In the genomic region with DNA sequence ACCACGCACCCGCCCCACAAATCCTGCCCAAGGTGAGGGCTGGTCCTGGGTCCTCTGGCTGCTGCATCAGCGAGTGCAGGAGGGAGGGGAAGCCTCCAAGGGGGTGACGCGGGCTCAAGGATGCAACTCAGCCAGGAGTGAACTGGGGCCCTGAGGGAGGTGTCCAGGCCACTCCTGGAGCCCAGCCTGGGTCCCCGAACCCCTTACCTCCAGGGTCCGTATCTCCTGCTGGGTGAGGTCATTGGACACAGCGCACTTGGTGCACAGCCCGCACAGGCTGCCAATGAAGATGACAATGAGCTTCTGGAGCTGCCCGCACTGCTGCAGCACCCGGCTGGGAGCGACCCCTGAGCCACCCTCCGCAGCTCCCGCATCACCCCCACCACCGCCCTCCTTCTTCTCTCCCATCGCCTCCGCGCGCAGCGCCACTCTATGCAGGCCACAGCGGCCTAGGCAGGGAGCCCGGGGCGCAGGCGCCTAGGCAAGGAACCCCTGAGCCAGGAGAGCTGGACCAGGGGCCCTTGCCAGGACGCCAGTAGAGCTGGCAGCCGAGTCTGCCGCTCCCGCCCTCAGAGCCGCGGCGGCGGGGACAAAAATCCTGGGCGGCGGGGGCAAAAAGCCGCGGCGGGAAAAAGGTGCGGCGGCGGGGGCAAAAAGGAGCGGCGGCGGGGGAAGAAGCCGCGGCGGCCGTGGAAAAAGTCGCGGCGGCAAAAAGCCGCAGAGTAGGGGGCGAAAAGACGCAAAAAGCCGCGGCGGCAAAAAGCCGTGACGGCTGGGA, we compare ENCODE assay signal across 8 cellular contexts.
DNase-seq lines count a peak whose midpoint lies in the region; TF ChIP-seq lines count a peak whose summit lies in the region.
"Not testable (repeated sequence)": the region's sequence is repeated elsewhere in the genome, so short reads cannot be mapped to it uniquely, and the experiment has no call there.

No MANE protein-coding gene starts in this region.

- DNase-seq in AG08395 (ENCODE audit: low spot score) (peak; percentile 0), H7 (peak; percentile 2), NT2/D1 (ENCODE audit: low read depth, low spot score) (peak; percentile 1), head of caudate nucleus (peak in 40 of 42 donors; percentile 41 to 84 (median 64)), inferior parietal cortex (ENCODE audit: extremely low spot score) (peak; percentile 39), pons (ENCODE audit: low spot score) (peak; percentile 5)
- not testable (repeated sequence) for DNase-seq in brain microvascular endothelial cell; suprapubic skin (ENCODE audit: low spot score in 2 of 2)

- not testable (repeated sequence) for TF ChIP-seq CTCF in brain microvascular endothelial cell (IDR thresholded peaks at IDR 0.05; ENCODE audit: low read depth, low read length, missing control alignments); suprapubic skin (IDR thresholded peaks at IDR 0.05)

- WGBS in suprapubic skin, result 6% methylated on average over 34 of the region's 58 CpGs

- not testable (repeated sequence) for H3K36me3 ChIP-seq in H7 (replicated peaks; ENCODE audit: control insufficient read depth, insufficient read depth, low read length); NT2/D1 (ENCODE audit: insufficient read depth, insufficient read length, low read length); brain microvascular endothelial cell (replicated peaks); suprapubic skin

- not testable (repeated sequence) for H3K4me1 ChIP-seq in NT2/D1 (ENCODE audit: insufficient read depth, insufficient read length); suprapubic skin

- TF ChIP-seq EP300 in suprapubic skin (IDR thresholded peaks at IDR 0.05), result not testable (repeated sequence)

- TF ChIP-seq POLR2A in suprapubic skin (IDR thresholded peaks at IDR 0.05), result not testable (repeated sequence)

- not testable (repeated sequence) for H3K9me3 ChIP-seq in NT2/D1 (ENCODE audit: insufficient read depth, low read length); suprapubic skin

- H3K27me3 ChIP-seq in H7 (ENCODE audit: control insufficient read depth, insufficient read depth, low read length); brain microvascular endothelial cell (replicated peaks): not testable (repeated sequence)
- H3K27me3 ChIP-seq in NT2/D1 (ENCODE audit: insufficient read depth, insufficient read length), result peaks cover 22% of the 10 kb centered on the region
- peaks cover 16% of the 10 kb centered on the region for H3K27me3 ChIP-seq in suprapubic skin

- H3K9ac ChIP-seq in NT2/D1 (ENCODE audit: insufficient read length, low read depth), result peak overlapping the region; percentile 32

- not testable (repeated sequence) for H3K4me3 ChIP-seq in H7 (ENCODE audit: insufficient read depth, low read depth, low read length)
- H3K4me3 ChIP-seq in NT2/D1 (ENCODE audit: insufficient read length, low read depth), result peak overlapping the region; percentile 30
- H3K4me3 ChIP-seq in brain microvascular endothelial cell (ENCODE audit: low read depth, low read length), result peak overlapping the region; percentile 5
- H3K4me3 ChIP-seq in suprapubic skin, result peak overlapping the region; percentile 42

- in situ Hi-C loops in brain microvascular endothelial cell (cut with HindIII; ENCODE audit: low pct_ligation_motif_present, low sequenced_read_pairs), result not testable (repeated sequence)

- not testable (repeated sequence) for H3K27ac ChIP-seq in brain microvascular endothelial cell, suprapubic skin

- intact Hi-C loops in head of caudate nucleus (cut with DNase I), result not testable (repeated sequence)
